ENCODE assay signal across 13 cellular contexts in the genomic region with DNA sequence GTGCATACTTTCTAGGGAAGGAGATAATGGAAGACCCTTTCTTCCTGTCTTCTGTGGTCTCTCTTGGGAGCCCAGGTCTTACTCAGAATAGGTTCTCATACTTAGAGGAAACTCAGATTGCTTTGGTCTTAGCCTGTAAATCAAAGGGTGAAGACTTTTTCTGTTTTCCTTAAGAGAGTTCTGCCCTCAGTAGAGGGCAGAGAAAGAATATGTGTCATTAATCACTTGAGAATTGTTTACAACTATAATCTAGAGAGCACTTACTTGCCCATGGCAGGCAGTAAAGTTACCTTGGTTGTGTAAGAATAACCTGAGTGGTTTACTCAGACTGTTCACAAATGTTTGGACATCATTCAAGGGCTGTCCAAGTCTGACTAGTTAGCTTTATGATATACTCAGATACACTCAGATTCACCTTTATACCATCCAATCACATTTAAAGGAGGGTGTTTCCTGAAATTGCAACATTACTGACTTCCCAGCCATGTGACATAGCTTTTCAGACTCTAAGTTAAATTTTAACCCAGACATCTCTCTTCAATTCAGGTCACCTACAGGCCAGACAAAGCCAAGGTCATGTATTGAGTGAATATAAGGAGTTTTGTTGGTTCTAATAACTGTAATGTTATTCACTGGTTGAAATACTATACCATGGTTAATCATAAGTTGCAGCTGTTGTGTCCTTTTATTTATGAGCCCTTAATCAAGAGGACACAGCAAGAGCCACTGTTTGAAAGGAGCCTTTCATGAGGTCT.
DNase-seq lines count a peak whose midpoint lies in the region; ATAC-seq, FAIRE-seq and TF ChIP-seq lines count a peak whose summit lies in the region.
"Had no signal": no experiment of that assay in that cellular context is flagged by ENCODE, and none has a peak within 500 bp of the region (broad histone marks: within the 10 kb centered on the region; RNA-seq: fewer than 3 reads in every experiment).

No MANE protein-coding gene starts in this region.

- no peaks in the 10 kb centered on the region for H3K27me3 Mint-ChIP-seq in nephron progenitor cell (ENCODE audit: low read depth, poor library complexity)

- DNase-seq in DMS53 (lab: John Stamatoyannopoulos, UW) = peak; percentile 93
- DNase-seq in NCI-H2107 treated with DMSO at 0.1 percent for 48 hours (lab: John Stamatoyannopoulos, UW; ENCODE audit: unreplicated experiment) = peak; percentile 84
- peak; percentile 99 for DNase-seq in epithelial cell of proximal tubule (ENCODE audit: low read depth)
- DNase-seq in nephron progenitor cell = no peak
- DNase-seq in UCSD-AML1 (lab: John Stamatoyannopoulos, UW; ENCODE audit: unreplicated experiment) = no peak
- DNase-seq in dedifferentiated amniotic fluid mesenchymal stem cell (ENCODE audit: extremely low spot score) = no peak
- DNase-seq in D721Med (ENCODE audit: insufficient read length, low spot score) = no peak
- DNase-seq: activated CD4-positive, alpha-beta T cell treated with anti-CD3 and anti-CD28 coated beads for 1 hour; aorta; NCI-H526 had no signal

- no peak overlapping the region for H3K4me3 ChIP-seq in epithelial cell of proximal tubule (ENCODE audit: low read depth, low read length)
- H3K4me3 ChIP-seq: skin epidermis, thoracic aorta had no signal

- no peak for TF ChIP-seq CTCF in epithelial cell of proximal tubule (conservative IDR thresholded peaks at IDR 0.05; ENCODE audit: low read depth, low read length)
- no peak for TF ChIP-seq CTCF in nephron progenitor cell (IDR thresholded peaks at IDR 0.05)
- TF ChIP-seq CTCF in D721Med (IDR thresholded peaks at IDR 0.05; ENCODE audit: insufficient read depth, missing control alignments) = no peak

- peaks cover 4% of the 10 kb centered on the region for H3K36me3 Mint-ChIP-seq in nephron progenitor cell (ENCODE audit: low read depth)

- no peak for FAIRE-seq in D721Med (lab: Jason Lieb, UNC)

- H3K4me1 Mint-ChIP-seq in nephron progenitor cell = peaks cover 75% of the 10 kb centered on the region

- peak overlapping the region; percentile 92 for H3K27ac Mint-ChIP-seq in nephron progenitor cell

- no peak for ATAC-seq in GM19351 (IDR thresholded peaks at IDR 0.05; ENCODE audit: unreplicated experiment)

- no peak overlapping the region for H3K4me3 Mint-ChIP-seq in nephron progenitor cell

- peaks cover 10% of the 10 kb centered on the region for H3K9me3 Mint-ChIP-seq in nephron progenitor cell

Comparison
In these comparisons a context has a peak if more than half of its experiments do, and no peak if none do; other contexts are left out.
1. DNase-seq: peak in DMS53 (single experiment), NCI-H2107 treated with DMSO at 0.1 percent for 48 hours (single experiment) and epithelial cell of proximal tubule (single experiment); none in nephron progenitor cell (single experiment), UCSD-AML1 (single experiment), dedifferentiated amniotic fluid mesenchymal stem cell (single experiment) and D721Med (single experiment).